In genomic region chr12:124744659-124745467, GRCh38 we compare ENCODE assay signal across 8 cellular contexts.
A peak's percentile ranks its signal among the peaks of the same experiment; 100 is the strongest.
DNase-seq lines count a peak whose midpoint lies in the region; ATAC-seq, FAIRE-seq and TF ChIP-seq lines count a peak whose summit lies in the region.

No MANE protein-coding gene starts in this region.

- H3K4me3 ChIP-seq in A673 (ENCODE audit: low read depth, low read length, poor library complexity, severe bottlenecking): no peak overlapping the region
- no peak overlapping the region for H3K4me3 ChIP-seq in kidney (ENCODE audit: low read length in 2 of 2)

- H3K9me3 ChIP-seq in A673 (ENCODE audit: low read depth, low read length, poor library complexity, severe bottlenecking) (no peaks in the 10 kb centered on the region), kidney (ENCODE audit: control insufficient read depth in 1 of 2, low read length in 2 of 2) (peaks cover 0 to 1% of the 10 kb centered on the region in 2 donors)

- no peaks in the 10 kb centered on the region for H3K27me3 ChIP-seq in A673 (replicated peaks; ENCODE audit: insufficient read depth, low read depth, low read length, poor library complexity)

- no TSS peak for BruUV-seq in A673 (replicated peaks; lab: Mats Ljungman, UMichigan)

- H3K27ac ChIP-seq in A673 (ENCODE audit: low read depth, low read length, poor library complexity, severe bottlenecking): peak overlapping the region; percentile 83
- H3K27ac ChIP-seq in RWPE1: peak overlapping the region; percentile 90
- H3K27ac ChIP-seq in kidney (ENCODE audit: low read depth in 2 of 2, low read length in 2 of 2): peak overlapping the region; percentile 84 to 95

- intact Hi-C loops in A673 (cut with micrococcal nuclease; ENCODE audit: unreplicated experiment): no loop called here
- intact Hi-C loops in kidney (cut with DNase I): no loop called here

- no peaks in the 10 kb centered on the region for H3K36me3 ChIP-seq in A673 (ENCODE audit: insufficient read depth, low read length, poor library complexity, severe bottlenecking)
- H3K36me3 ChIP-seq in kidney (ENCODE audit: control insufficient read depth in 1 of 2, insufficient read depth in 2 of 2, low read length in 2 of 2): no peaks in the 10 kb centered on the region

- ATAC-seq in GM19468 (IDR thresholded peaks at IDR 0.05; ENCODE audit: extremely low read depth, unreplicated experiment): peak; percentile 40
- no peak for ATAC-seq in GM21786 (IDR thresholded peaks at IDR 0.05; ENCODE audit: unreplicated experiment)
- no peak for ATAC-seq in GM18502 (IDR thresholded peaks at IDR 0.05; ENCODE audit: poor library complexity, unreplicated experiment)
- no peak for ATAC-seq in activated T-cell treated with anti-CD3 and anti-CD28 coated beads, Interleukin-2, amount 50 U/mL, for 72 hours (replicated peaks in 1 of 2)

- peak overlapping the region in 1 of 2 donors; percentile 35 for H3K9ac ChIP-seq in kidney (ENCODE audit: low read length in 2 of 2)

- H3K4me3 Mint-ChIP-seq in activated T-cell treated with anti-CD3 and anti-CD28 coated beads, Interleukin-2, amount 50 U/mL, for 72 hours: no peak overlapping the region

- H3K36me3 Mint-ChIP-seq in activated T-cell treated with anti-CD3 and anti-CD28 coated beads, Interleukin-2, amount 50 U/mL, for 72 hours (ENCODE audit: insufficient read depth in 2 of 2): no peaks in the 10 kb centered on the region

- H3K27ac Mint-ChIP-seq in activated T-cell treated with anti-CD3 and anti-CD28 coated beads, Interleukin-2, amount 50 U/mL, for 72 hours: no peak overlapping the region

- POLR2A ChIA-PET in A673 (lab: Charles Lee; ENCODE audit: low non-redundant PET) (interaction anchor here (0.6 kb wide), 1 partner anchor 500 kb away, joined by 3 read pairs; no protein-coding TSS in a partner anchor), RWPE1 (lab: Yijun Ruan, JAX; ENCODE audit: low non-redundant PET) (no interaction called here)

- H3K4me1 ChIP-seq in A673 (ENCODE audit: insufficient read depth, low read length, poor library complexity, severe bottlenecking) (peaks cover 16% of the 10 kb centered on the region), kidney (ENCODE audit: control insufficient read depth in 1 of 2, insufficient read depth in 1 of 2, low read depth in 1 of 2, low read length in 2 of 2) (peaks cover 26 to 27% of the 10 kb centered on the region in 2 donors)

- FAIRE-seq in kidney (lab: Jason Lieb, UNC): no peak

- peaks cover 28% of the 10 kb centered on the region for H3K4me1 Mint-ChIP-seq in activated T-cell treated with anti-CD3 and anti-CD28 coated beads, Interleukin-2, amount 50 U/mL, for 72 hours (ENCODE audit: low read depth)

- TF ChIP-seq CTCF in A673 (conservative IDR thresholded peaks at IDR 0.05; ENCODE audit: low read depth, low read length) (no peak), RWPE1 (conservative IDR thresholded peaks at IDR 0.05; ENCODE audit: low read depth) (no peak), kidney (IDR thresholded peaks at IDR 0.05; ENCODE audit: borderline replicate concordance, extremely low read depth, insufficient read depth) (no peak)

- DNase-seq in A673 (ENCODE audit: low spot score): peak; percentile 56
- peak; percentile 83 for DNase-seq in RWPE1 (ENCODE audit: low spot score)
- DNase-seq in kidney: no peak
- DNase-seq in activated T-cell treated with anti-CD3 and anti-CD28 coated beads, Interleukin-2, amount 50 U/mL, for 72 hours: no peak
- DNase-seq in cerebellar cortex (ENCODE audit: low spot score): no peak

- CTCF ChIA-PET in A673 (lab: Charles Lee): interaction anchor here (0.6 kb wide), 1 partner anchor 710 kb away, joined by 4 read pairs; no protein-coding TSS in a partner anchor
- CTCF ChIA-PET in RWPE1 (lab: Yijun Ruan, JAX): interaction anchor here (0.6 kb wide), 1 partner anchor 1071 kb away, joined by 4 read pairs; no protein-coding TSS in a partner anchor

- H3K9me3 Mint-ChIP-seq in activated T-cell treated with anti-CD3 and anti-CD28 coated beads, Interleukin-2, amount 50 U/mL, for 72 hours: no peaks in the 10 kb centered on the region

- H3K27me3 Mint-ChIP-seq in activated T-cell treated with anti-CD3 and anti-CD28 coated beads, Interleukin-2, amount 50 U/mL, for 72 hours (ENCODE audit: low read depth): peaks cover 27% of the 10 kb centered on the region

Comparison
In these comparisons a context has a peak if more than half of its experiments do, and no peak if none do; other contexts are left out.
1. DNase-seq: peak in A673 (single experiment) and RWPE1 (single experiment); none in kidney (single experiment), activated T-cell treated with anti-CD3 and anti-CD28 coated beads, Interleukin-2, amount 50 U/mL, for 72 hours (0 of 2) and cerebellar cortex (single experiment).
2. Peak in every context shown above with its lines, with median percentiles within 50 percentile points of each other: H3K27ac ChIP-seq.